ENCODE assay signal across 8 cellular contexts in genomic region chr16:67428146-67428731, GRCh38. TPM values are rescaled to one million over a fixed set of nuclear protein-coding genes. Genes with fewer than 3 reads are reported as not detected.
A peak's percentile ranks its signal among the peaks of the same experiment; 100 is the strongest.
DNase-seq lines count a peak whose midpoint lies in the region; ATAC-seq and TF ChIP-seq lines count a peak whose summit lies in the region.

No MANE protein-coding gene starts in this region.

- TF ChIP-seq CTCF in activated CD8-positive, alpha-beta T cell treated with anti-CD3 and anti-CD28 coated beads for 36 hours (IDR thresholded peaks at IDR 0.05) = peak; percentile 84
- TF ChIP-seq CTCF in mucosa of descending colon (IDR thresholded peaks at IDR 0.05) = peak; percentile 72

- H3K9me3 Mint-ChIP-seq in activated CD8-positive, alpha-beta T cell treated with anti-CD3 and anti-CD28 coated beads for 36 hours = no peaks in the 10 kb centered on the region
- no peaks in the 10 kb centered on the region for H3K9me3 Mint-ChIP-seq in effector memory CD8-positive, alpha-beta T cell
- H3K9me3 Mint-ChIP-seq in stimulated activated naive CD8-positive, alpha-beta T cell treated with anti-CD3 and anti-CD28 coated beads, Interleukin-15, amount 100 ng/mL, for 72 hours = no peaks in the 10 kb centered on the region

- no peaks in the 10 kb centered on the region for H3K36me3 Mint-ChIP-seq in activated CD8-positive, alpha-beta T cell treated with anti-CD3 and anti-CD28 coated beads for 36 hours (ENCODE audit: low read depth)
- H3K36me3 Mint-ChIP-seq in effector memory CD8-positive, alpha-beta T cell (ENCODE audit: insufficient read depth) = peaks cover 9% of the 10 kb centered on the region

- no peak overlapping the region for H3K27ac Mint-ChIP-seq in activated CD8-positive, alpha-beta T cell treated with anti-CD3 and anti-CD28 coated beads for 36 hours
- H3K27ac Mint-ChIP-seq in effector memory CD8-positive, alpha-beta T cell = no peak overlapping the region
- no peak overlapping the region for H3K27ac Mint-ChIP-seq in stimulated activated naive CD8-positive, alpha-beta T cell treated with anti-CD3 and anti-CD28 coated beads, Interleukin-15, amount 100 ng/mL, for 72 hours

- ATAC-seq in activated CD8-positive, alpha-beta T cell treated with anti-CD3 and anti-CD28 coated beads for 36 hours = peak; percentile 77
- ATAC-seq in effector memory CD8-positive, alpha-beta T cell (replicated peaks) = peak; percentile 63
- ATAC-seq in mucosa of descending colon (peak; percentile 57), HG03432 (IDR thresholded peaks at IDR 0.05; ENCODE audit: unreplicated experiment) (no peak)
- ATAC-seq in stimulated activated naive CD8-positive, alpha-beta T cell treated with anti-CD3 and anti-CD28 coated beads, Interleukin-15, amount 100 ng/mL, for 72 hours = peak; percentile 79

- H3K4me3 ChIP-seq in HAP-1 = no peak overlapping the region
- H3K4me3 ChIP-seq in mucosa of descending colon = no peak overlapping the region

- intact Hi-C loops in activated CD8-positive, alpha-beta T cell treated with anti-CD3 and anti-CD28 coated beads for 36 hours (cut with micrococcal nuclease) = loop anchor here (5.0 kb wide), 1 partner anchor 39 kb away; no protein-coding TSS in a partner anchor
- intact Hi-C loops in mucosa of descending colon (cut with DNase I, micrococcal nuclease) = loop anchor here in 1 of 2 donors (5.0 kb wide), 1 partner anchor 34 kb away; no protein-coding TSS in a partner anchor

- H3K36me3 ChIP-seq in HAP-1 (replicated peaks) (no peaks in the 10 kb centered on the region), mucosa of descending colon (ENCODE audit: low read depth) (no peaks in the 10 kb centered on the region)

- POLR2A ChIA-PET in activated CD8-positive, alpha-beta T cell treated with anti-CD3 and anti-CD28 coated beads for 36 hours (lab: Charles Lee) = interaction anchor here (0.6 to 1.0 kb wide), 2 partner anchors 37 to 76 kb away, joined by 3 read pairs; no protein-coding TSS in a partner anchor

- H3K4me3 Mint-ChIP-seq in activated CD8-positive, alpha-beta T cell treated with anti-CD3 and anti-CD28 coated beads for 36 hours = no peak overlapping the region
- H3K4me3 Mint-ChIP-seq in effector memory CD8-positive, alpha-beta T cell = no peak overlapping the region
- no peak overlapping the region for H3K4me3 Mint-ChIP-seq in stimulated activated naive CD8-positive, alpha-beta T cell treated with anti-CD3 and anti-CD28 coated beads, Interleukin-15, amount 100 ng/mL, for 72 hours

- H3K4me1 Mint-ChIP-seq in activated CD8-positive, alpha-beta T cell treated with anti-CD3 and anti-CD28 coated beads for 36 hours (ENCODE audit: low read depth) = peaks cover 7% of the 10 kb centered on the region
- peaks cover 3 to 4% of the 10 kb centered on the region in 2 donors for H3K4me1 Mint-ChIP-seq in effector memory CD8-positive, alpha-beta T cell (ENCODE audit: low read depth in 2 of 2)
- peaks cover 33% of the 10 kb centered on the region for H3K4me1 Mint-ChIP-seq in stimulated activated naive CD8-positive, alpha-beta T cell treated with anti-CD3 and anti-CD28 coated beads, Interleukin-15, amount 100 ng/mL, for 72 hours

- DNase-seq in C1 segment of cervical spinal cord (lab: John Stamatoyannopoulos, UW) (peak in 8 of 14 donors; percentile 19 to 65 (median 27)), HAP-1 (ENCODE audit: low spot score in 2 of 2) (peak; percentile 74 to 89), NCI-H69 (lab: John Stamatoyannopoulos, UW) (peak; percentile 81), mucosa of descending colon (peak; percentile 83 to 87 (median 84))
- DNase-seq in activated CD8-positive, alpha-beta T cell treated with anti-CD3 and anti-CD28 coated beads for 36 hours = peak; percentile 76
- DNase-seq in effector memory CD8-positive, alpha-beta T cell = peak; percentile 33 to 47 (median 41)
- DNase-seq in stimulated activated naive CD8-positive, alpha-beta T cell treated with anti-CD3 and anti-CD28 coated beads, Interleukin-15, amount 100 ng/mL, for 72 hours = peak; percentile 62 to 71

- in situ Hi-C loops in HAP-1 (cut with MboI; ENCODE audit: low sequenced_read_pairs) = no loop called here

- H3K4me1 ChIP-seq in HAP-1 = peaks cover 29% of the 10 kb centered on the region
- H3K4me1 ChIP-seq in mucosa of descending colon (ENCODE audit: low read depth) = peaks cover 15% of the 10 kb centered on the region

- peaks cover 40% of the 10 kb centered on the region for H3K27me3 Mint-ChIP-seq in activated CD8-positive, alpha-beta T cell treated with anti-CD3 and anti-CD28 coated beads for 36 hours
- H3K27me3 Mint-ChIP-seq in effector memory CD8-positive, alpha-beta T cell = peaks cover 44 to 66% of the 10 kb centered on the region in 2 donors
- H3K27me3 Mint-ChIP-seq in stimulated activated naive CD8-positive, alpha-beta T cell treated with anti-CD3 and anti-CD28 coated beads, Interleukin-15, amount 100 ng/mL, for 72 hours = peaks cover 74% of the 10 kb centered on the region

- H3K9me3 ChIP-seq in HAP-1 (no peaks in the 10 kb centered on the region), mucosa of descending colon (no peaks in the 10 kb centered on the region)

- no peaks in the 10 kb centered on the region for H3K27me3 ChIP-seq in HAP-1 (ENCODE audit: low read depth)

- CTCF ChIA-PET in activated CD8-positive, alpha-beta T cell treated with anti-CD3 and anti-CD28 coated beads for 36 hours (lab: Charles Lee) = interaction anchor here (0.6 to 5.6 kb wide), 53 partner anchors 8 to 453 kb away, joined by 3 to 94 read pairs (median 4); partner anchors contain the start of genes ATP6V0D1, GFOD2, KCTD19 and LRRC36

RNA-seq across cellular contexts. Expression of gene HSD11B2, which starts 2.7 kb away (rescaled TPM):
- total RNA-seq in activated CD8-positive, alpha-beta T cell treated with anti-CD3 and anti-CD28 coated beads for 36 hours = 1 to 10 TPM; 1.6 to 2.3 TPM
- total RNA-seq in mucosa of descending colon = 100 to 1,000 TPM; 322 to 765 (median 646) TPM

RNA-seq across cellular contexts. Expression of gene ZDHHC1, which starts 12.0 kb away (rescaled TPM):
- under 1 TPM; 0.54 to 0.60 TPM for total RNA-seq in activated CD8-positive, alpha-beta T cell treated with anti-CD3 and anti-CD28 coated beads for 36 hours
- total RNA-seq in mucosa of descending colon = 10 to 100 TPM in 1 of 3 donors, 1 to 10 TPM in 2; 9.2 to 12.3 (median 10.0) TPM

RNA-seq across cellular contexts. Expression of gene TPPP3, which starts 34.9 kb away (rescaled TPM):
- total RNA-seq in activated CD8-positive, alpha-beta T cell treated with anti-CD3 and anti-CD28 coated beads for 36 hours = not detected
- 10 to 100 TPM in 1 of 3 donors, 1 to 10 TPM in 2; 3.8 to 23.8 (median 4.8) TPM for total RNA-seq in mucosa of descending colon

RNA-seq across cellular contexts. Expression of gene ATP6V0D1, which starts 52.7 kb away (rescaled TPM):
- 10 to 100 TPM; 17.5 to 18.2 TPM for total RNA-seq in activated CD8-positive, alpha-beta T cell treated with anti-CD3 and anti-CD28 coated beads for 36 hours
- total RNA-seq in mucosa of descending colon = 100 to 1,000 TPM; 152 to 253 (median 228) TPM

RNA-seq across cellular contexts. Expression of gene AGRP, which starts 55.1 kb away (rescaled TPM):
- not detected for total RNA-seq in activated CD8-positive, alpha-beta T cell treated with anti-CD3 and anti-CD28 coated beads for 36 hours
- not detected for total RNA-seq in mucosa of descending colon

Comparison
In these comparisons a context has a peak if more than half of its experiments do, and no peak if none do; other contexts are left out.
1. DNase-seq: peak in every context shown above with its lines; median percentile 84 in mucosa of descending colon; 82 in HAP-1; 81 in NCI-H69; 76 in activated CD8-positive, alpha-beta T cell treated with anti-CD3 and anti-CD28 coated beads for 36 hours; 66 in stimulated activated naive CD8-positive, alpha-beta T cell treated with anti-CD3 and anti-CD28 coated beads, Interleukin-15, amount 100 ng/mL, for 72 hours; 41 in effector memory CD8-positive, alpha-beta T cell; 27 in C1 segment of cervical spinal cord.
2. RNA of gene HSD11B2, which starts 2.7 kb away (total RNA-seq): 322 to 765 TPM in mucosa of descending colon; 1.6 to 2.3 TPM in activated CD8-positive, alpha-beta T cell treated with anti-CD3 and anti-CD28 coated beads for 36 hours; every median in the first group is over 10 times any median in the second.
3. RNA of gene ZDHHC1, which starts 12.0 kb away (total RNA-seq): 9.2 to 12.3 TPM in mucosa of descending colon; 0.54 to 0.60 TPM in activated CD8-positive, alpha-beta T cell treated with anti-CD3 and anti-CD28 coated beads for 36 hours; every median in the first group is over 4 times any median in the second.
4. RNA of gene TPPP3, which starts 34.9 kb away (total RNA-seq): 3.8 to 23.8 TPM in mucosa of descending colon; not detected in activated CD8-positive, alpha-beta T cell treated with anti-CD3 and anti-CD28 coated beads for 36 hours; every median in the first group is over 4 times any median in the second.